Comparison of ENCODE assay signal across 8 cellular contexts in genomic region chr18:44742741-44743311, GRCh38.
DNase-seq lines count a peak whose midpoint lies in the region; ATAC-seq and TF ChIP-seq lines count a peak whose summit lies in the region.

No MANE protein-coding gene starts in this region.

- H3K4me1 ChIP-seq in mucosa of descending colon (ENCODE audit: low read depth) = no peaks in the 10 kb centered on the region

- no peaks in the 10 kb centered on the region for H3K36me3 ChIP-seq in mucosa of descending colon (ENCODE audit: low read depth)

- H3K4me3 ChIP-seq in mucosa of descending colon = no peak overlapping the region

- H3K9me3 ChIP-seq in mucosa of descending colon = no peaks in the 10 kb centered on the region

- ATAC-seq in mucosa of descending colon (peak; percentile 73), esophagus mucosa (no peak), HG03108 (IDR thresholded peaks at IDR 0.05; ENCODE audit: unreplicated experiment) (no peak)
- ATAC-seq in activated CD4-positive, CD25-positive, alpha-beta regulatory T cell treated with anti-CD3 and anti-CD28 coated beads, Interleukin-2, amount 50 U/mL, for 24 hours = no peak

- intact Hi-C loops in mucosa of descending colon (cut with DNase I, micrococcal nuclease) = no loop called here

- DNase-seq in AG08396 (ENCODE audit: low spot score) = peak; percentile 61
- peak; percentile 87 for DNase-seq in NCI-H1694 (lab: John Stamatoyannopoulos, UW)
- DNase-seq in brain pericyte (ENCODE audit: low read depth, low spot score) = peak; percentile 61
- DNase-seq in mucosa of descending colon = peak in 1 of 3 donors; percentile 48
- no peak for DNase-seq in stimulated activated CD8-positive, alpha-beta memory T cell treated with anti-CD3 and anti-CD28 coated beads, Interleukin-4, amount 100 ng/mL, for 48 hours

- TF ChIP-seq CTCF in mucosa of descending colon (IDR thresholded peaks at IDR 0.05) = no peak
